Comparison of ENCODE assay signal across 19 cellular contexts in the genomic region with DNA sequence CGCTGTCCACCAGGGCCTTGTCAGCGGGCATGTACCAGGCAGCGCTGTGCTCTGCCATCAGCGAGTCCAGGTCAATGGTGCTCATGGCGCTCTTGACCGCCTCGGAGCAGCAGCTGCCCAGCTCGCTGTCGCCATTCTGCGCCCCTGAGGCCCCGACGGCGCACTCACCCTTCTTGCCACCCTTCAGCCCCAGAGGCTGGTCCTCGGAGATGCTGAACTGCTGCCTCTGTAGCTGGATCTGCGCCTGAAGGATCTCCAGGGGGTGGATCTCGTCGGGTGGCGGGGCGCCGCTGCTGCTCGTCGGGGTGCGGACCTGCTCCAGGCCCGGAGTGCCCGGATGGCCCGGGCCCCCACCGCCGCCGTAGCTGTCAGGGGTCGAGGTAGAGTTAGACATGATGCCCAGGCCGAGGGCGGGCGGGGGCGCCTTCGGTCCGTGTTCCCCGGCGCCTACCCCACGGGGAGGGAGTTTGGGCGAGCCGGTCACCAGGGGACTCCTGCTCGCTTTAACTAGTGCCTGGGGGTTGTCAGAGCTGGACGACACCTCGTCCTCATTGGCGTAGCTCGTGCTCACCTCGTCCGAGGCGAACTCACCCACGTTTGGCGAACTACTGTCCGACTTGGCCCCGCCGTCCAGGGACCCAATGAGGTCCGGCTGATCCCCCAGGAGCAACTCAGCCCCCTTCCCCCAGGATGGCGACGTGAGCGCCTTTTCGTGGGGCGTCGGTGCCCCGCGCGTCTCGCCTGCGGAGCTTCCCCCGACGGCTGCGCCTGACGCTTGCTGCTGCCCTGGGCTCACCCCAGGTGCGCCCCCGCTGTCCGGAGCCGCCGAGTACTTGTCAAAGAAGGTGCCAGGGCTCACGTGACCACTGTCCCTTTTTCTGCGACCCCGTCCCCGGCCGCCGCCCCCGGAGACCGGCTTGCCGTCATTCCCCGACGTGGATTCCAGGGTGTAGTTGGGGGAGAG. TPM values are rescaled to one million over a fixed set of nuclear protein-coding genes. Genes with fewer than 3 reads are reported as not detected.
DNase-seq lines count a peak whose midpoint lies in the region; FAIRE-seq and TF ChIP-seq lines count a peak whose summit lies in the region.
"Had no signal": no experiment of that assay in that cellular context is flagged by ENCODE, and none has a peak within 500 bp of the region (broad histone marks: within the 10 kb centered on the region; RNA-seq: fewer than 3 reads in every experiment).

No MANE protein-coding gene starts in this region.

- FAIRE-seq in HTR-8/SVneo (lab: Jason Lieb, UNC) = no peak
- FAIRE-seq: frontal cortex, G401.6 had no signal

- H3K4me1 ChIP-seq in neuron (ENCODE audit: insufficient read depth, low read length) = peaks cover 39% of the 10 kb centered on the region

- H3K9me3 Mint-ChIP-seq in glutamatergic neuron (ENCODE audit: unreplicated experiment) = peaks cover 2% of the 10 kb centered on the region
- H3K9me3 Mint-ChIP-seq: CD8-positive, alpha-beta T cell; naive B cell had no signal

- H3K36me3 Mint-ChIP-seq in glutamatergic neuron (ENCODE audit: unreplicated experiment) = no peaks in the 10 kb centered on the region
- H3K36me3 Mint-ChIP-seq: CD8-positive, alpha-beta T cell; naive B cell had no signal

- H3K27me3 Mint-ChIP-seq in glutamatergic neuron (ENCODE audit: unreplicated experiment) = peaks cover 12% of the 10 kb centered on the region

- in situ Hi-C loops in astrocyte of the cerebellum (cut with HindIII; ENCODE audit: low sequenced_read_pairs) = no loop called here

- H3K4me1 Mint-ChIP-seq in glutamatergic neuron (ENCODE audit: low read depth, unreplicated experiment) = peaks cover 18% of the 10 kb centered on the region

- H3K4me3 ChIP-seq in astrocyte of the cerebellum (ENCODE audit: low read depth, low read length) = peak overlapping the region; percentile 76
- peak overlapping the region; percentile 69 for H3K4me3 ChIP-seq in neuron (ENCODE audit: low read length)
- H3K4me3 ChIP-seq: right lobe of liver had no signal

- no peak overlapping the region for H3K27ac Mint-ChIP-seq in glutamatergic neuron (ENCODE audit: unreplicated experiment)
- H3K27ac Mint-ChIP-seq: CD8-positive, alpha-beta T cell had no signal

- H3K27me3 ChIP-seq in neuron (ENCODE audit: insufficient read depth, low read length) = no peaks in the 10 kb centered on the region

- H3K4me3 Mint-ChIP-seq in glutamatergic neuron (ENCODE audit: unreplicated experiment) = no peak overlapping the region
- H3K4me3 Mint-ChIP-seq: CD8-positive, alpha-beta T cell had no signal

- H3K36me3 ChIP-seq in neuron (ENCODE audit: insufficient read depth, low read length) = peaks cover 54% of the 10 kb centered on the region
- H3K36me3 ChIP-seq: right lobe of liver had no signal

- DNase-seq in ELF-1 (ENCODE audit: low read depth, low spot score) (peak; percentile 17), astrocyte of the cerebellum (ENCODE audit: low read depth) (no peak), glutamatergic neuron (peak; percentile 28), HTR-8/SVneo (ENCODE audit: insufficient read length, low spot score) (no peak), NCI-H1105 (lab: John Stamatoyannopoulos, UW) (no peak), COLO668 (lab: John Stamatoyannopoulos, UW; ENCODE audit: unreplicated experiment) (no peak), SW480 (ENCODE audit: low spot score) (no peak)
- DNase-seq: activated T-cell treated with anti-CD3 and anti-CD28 coated beads, Interleukin-2, amount 50 U/mL, for 48 hours; CD8-positive, alpha-beta T cell; effector CD4-positive, alpha-beta T cell; IMR-90; MV-4-11; naive B cell; right lobe of liver; SIG-M5; stimulated activated naive CD4-positive, alpha-beta T cell had no signal

- no peak for TF ChIP-seq CTCF in astrocyte of the cerebellum (IDR thresholded peaks at IDR 0.05; ENCODE audit: low read depth, low read length, missing control alignments)
- no peak for TF ChIP-seq CTCF in glutamatergic neuron (IDR thresholded peaks at IDR 0.05; ENCODE audit: partially characterized antibody, unreplicated experiment)

- no peak overlapping the region for H2AFZ ChIP-seq in neuron (ENCODE audit: low read depth, low read length)

- no peaks in the 10 kb centered on the region for H3K9me3 ChIP-seq in neuron (ENCODE audit: low read length)
- H3K9me3 ChIP-seq: right lobe of liver had no signal

RNA-seq across cellular contexts. Expression of a gene that starts 4.4 kb away (rescaled TPM):
- total RNA-seq in glutamatergic neuron (ENCODE audit: unreplicated experiment) = 0.91 TPM

Comparison
In these comparisons a context has a peak if more than half of its experiments do, and no peak if none do; other contexts are left out.
1. DNase-seq: peak in ELF-1 (single experiment) and glutamatergic neuron (single experiment); none in astrocyte of the cerebellum (single experiment), HTR-8/SVneo (single experiment), NCI-H1105 (single experiment), COLO668 (single experiment) and SW480 (single experiment).